ENCODE assay signal across 15 cellular contexts in the genomic region with DNA sequence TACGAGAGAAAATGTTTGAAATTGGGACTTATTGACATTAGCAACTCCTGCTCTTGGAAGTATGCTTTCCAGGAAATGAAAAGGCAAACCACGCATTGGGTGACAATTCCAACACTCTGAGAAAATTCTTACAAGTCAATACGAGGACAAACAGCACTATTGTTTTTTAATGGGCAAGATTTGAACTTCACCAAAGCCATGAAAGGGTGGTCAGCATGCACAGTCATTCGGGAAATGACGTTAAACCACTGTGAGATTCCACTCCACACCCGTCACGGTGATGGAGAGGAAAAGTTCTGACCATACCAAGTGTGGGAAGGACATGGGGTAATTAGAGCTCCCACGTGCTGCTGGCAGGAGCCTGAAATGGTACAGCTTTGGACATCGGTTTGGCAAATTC. TPM values are rescaled to one million over a fixed set of nuclear protein-coding genes. Genes with fewer than 3 reads are reported as not detected.
DNase-seq lines count a peak whose midpoint lies in the region; TF ChIP-seq lines count a peak whose summit lies in the region.
"Had no signal": no experiment of that assay in that cellular context is flagged by ENCODE, and none has a peak within 500 bp of the region (broad histone marks: within the 10 kb centered on the region; RNA-seq: fewer than 3 reads in every experiment).

No MANE protein-coding gene starts in this region.

- no peak overlapping the region for H3K4me3 Mint-ChIP-seq in activated T-helper 2 cell treated with anti-CD3 and anti-CD28 coated beads, Interferon-gamma antibody, Interleukin-2, Interleukin-4, amounts not matched to agents 10 μg/mL and 5 μg/mL and 100 μg/mL, durations not matched to agents 14 hours and 24 hours and 36 hours (ENCODE audit: low read depth)
- H3K4me3 Mint-ChIP-seq: CD4-positive, alpha-beta memory T cell had no signal

- peaks cover 29% of the 10 kb centered on the region for H3K9me3 Mint-ChIP-seq in activated T-helper 2 cell treated with anti-CD3 and anti-CD28 coated beads, Interferon-gamma antibody, Interleukin-2, Interleukin-4, amounts not matched to agents 10 μg/mL and 5 μg/mL and 100 μg/mL, durations not matched to agents 14 hours and 24 hours and 36 hours

- DNase-seq in ELR (ENCODE audit: low read depth) = peak; percentile 39
- peak; percentile 9 for DNase-seq in NCI-H226
- peak; percentile 26 for DNase-seq in fibroblast of pulmonary artery (ENCODE audit: low read depth)
- no peak for DNase-seq in stimulated activated CD4-positive, alpha-beta T cell treated with anti-CD3 and anti-CD28 coated beads, Interleukin-2, amount 100 ng/mL, for 48 hours
- no peak for DNase-seq in T1000 (lab: John Stamatoyannopoulos, UW)
- DNase-seq in activated T-helper 2 cell treated with anti-CD3 and anti-CD28 coated beads, Interferon-gamma antibody, Interleukin-2, Interleukin-4, amounts not matched to agents 10 μg/mL and 5 μg/mL and 100 μg/mL, durations not matched to agents 14 hours and 24 hours and 36 hours (ENCODE audit: low spot score) = no peak
- DNase-seq: BE2C, GM23248, KBM-7, MG63, NCI-H1105, NCI-H1694 treated with DMSO at 0.1 percent for 48 hours, NCI-H446, PC-3 had no signal

- no peak overlapping the region for H3K27ac Mint-ChIP-seq in activated T-helper 2 cell treated with anti-CD3 and anti-CD28 coated beads, Interferon-gamma antibody, Interleukin-2, Interleukin-4, amounts not matched to agents 10 μg/mL and 5 μg/mL and 100 μg/mL, durations not matched to agents 14 hours and 24 hours and 36 hours

- TF ChIP-seq CTCF in fibroblast of pulmonary artery (IDR thresholded peaks at IDR 0.05; ENCODE audit: low read length, missing control alignments) = no peak

- H3K4me3 ChIP-seq in fibroblast of pulmonary artery (replicated peaks; ENCODE audit: low read depth, low read length) = no peak overlapping the region
- H3K4me3 ChIP-seq: GM23248, MG63 had no signal

- intact Hi-C loops in activated T-helper 2 cell treated with anti-CD3 and anti-CD28 coated beads, Interferon-gamma antibody, Interleukin-2, Interleukin-4, amounts not matched to agents 10 μg/mL and 5 μg/mL and 100 μg/mL, durations not matched to agents 14 hours and 24 hours and 36 hours (cut with micrococcal nuclease) = no loop called here

- H3K4me1 Mint-ChIP-seq in activated T-helper 2 cell treated with anti-CD3 and anti-CD28 coated beads, Interferon-gamma antibody, Interleukin-2, Interleukin-4, amounts not matched to agents 10 μg/mL and 5 μg/mL and 100 μg/mL, durations not matched to agents 14 hours and 24 hours and 36 hours (ENCODE audit: low read depth) = peaks cover 23% of the 10 kb centered on the region

- H3K36me3 Mint-ChIP-seq in activated T-helper 2 cell treated with anti-CD3 and anti-CD28 coated beads, Interferon-gamma antibody, Interleukin-2, Interleukin-4, amounts not matched to agents 10 μg/mL and 5 μg/mL and 100 μg/mL, durations not matched to agents 14 hours and 24 hours and 36 hours (ENCODE audit: low read depth) = peaks cover 27% of the 10 kb centered on the region

- no peaks in the 10 kb centered on the region for H3K27me3 Mint-ChIP-seq in activated T-helper 2 cell treated with anti-CD3 and anti-CD28 coated beads, Interferon-gamma antibody, Interleukin-2, Interleukin-4, amounts not matched to agents 10 μg/mL and 5 μg/mL and 100 μg/mL, durations not matched to agents 14 hours and 24 hours and 36 hours (ENCODE audit: low read depth)
- H3K27me3 Mint-ChIP-seq: CD4-positive, alpha-beta memory T cell had no signal

RNA-seq across cellular contexts. Expression of gene PRXL2B, which starts 12.2 kb away (rescaled TPM):
- 26.5 and 28.4 TPM in 2 replicates for total RNA-seq in activated T-helper 2 cell treated with anti-CD3 and anti-CD28 coated beads, Interferon-gamma antibody, Interleukin-2, Interleukin-4, amounts not matched to agents 10 μg/mL and 5 μg/mL and 100 μg/mL, durations not matched to agents 14 hours and 24 hours and 36 hours

RNA-seq across cellular contexts. Expression of gene TNFRSF14, which starts 18.2 kb away (rescaled TPM):
- total RNA-seq in activated T-helper 2 cell treated with anti-CD3 and anti-CD28 coated beads, Interferon-gamma antibody, Interleukin-2, Interleukin-4, amounts not matched to agents 10 μg/mL and 5 μg/mL and 100 μg/mL, durations not matched to agents 14 hours and 24 hours and 36 hours = 191 and 199 TPM in 2 replicates

RNA-seq across cellular contexts. Expression of gene HES5, which starts 44.3 kb away (rescaled TPM):
- not detected in 2 replicates for total RNA-seq in activated T-helper 2 cell treated with anti-CD3 and anti-CD28 coated beads, Interferon-gamma antibody, Interleukin-2, Interleukin-4, amounts not matched to agents 10 μg/mL and 5 μg/mL and 100 μg/mL, durations not matched to agents 14 hours and 24 hours and 36 hours
- total RNA-seq: CD4-positive, alpha-beta memory T cell; GM23248 had no signal

RNA-seq across cellular contexts. Expression of gene PANK4, which starts 48.0 kb away (rescaled TPM):
- total RNA-seq in activated T-helper 2 cell treated with anti-CD3 and anti-CD28 coated beads, Interferon-gamma antibody, Interleukin-2, Interleukin-4, amounts not matched to agents 10 μg/mL and 5 μg/mL and 100 μg/mL, durations not matched to agents 14 hours and 24 hours and 36 hours = 49.1 and 52.2 TPM in 2 replicates

RNA-seq across cellular contexts. Expression of gene MMEL1, which starts 58.5 kb away (rescaled TPM):
- total RNA-seq in activated T-helper 2 cell treated with anti-CD3 and anti-CD28 coated beads, Interferon-gamma antibody, Interleukin-2, Interleukin-4, amounts not matched to agents 10 μg/mL and 5 μg/mL and 100 μg/mL, durations not matched to agents 14 hours and 24 hours and 36 hours = 0.73 and 1.2 TPM in 2 replicates
- total RNA-seq: GM23248, PC-3 had no signal

Comparison
In these comparisons a context has a peak if more than half of its experiments do, and no peak if none do; other contexts are left out.
1. DNase-seq: peak in ELR (single experiment), NCI-H226 (single experiment) and fibroblast of pulmonary artery (single experiment); none in stimulated activated CD4-positive, alpha-beta T cell treated with anti-CD3 and anti-CD28 coated beads, Interleukin-2, amount 100 ng/mL, for 48 hours (0 of 2), T1000 (single experiment) and activated T-helper 2 cell treated with anti-CD3 and anti-CD28 coated beads, Interferon-gamma antibody, Interleukin-2, Interleukin-4, amounts not matched to agents 10 μg/mL and 5 μg/mL and 100 μg/mL, durations not matched to agents 14 hours and 24 hours and 36 hours (single experiment).